Comparison of ENCODE assay signal across 1 cellular context in genomic region chr18:2569338-2570207, GRCh38.
TF ChIP-seq lines count a peak whose summit lies in the region.

No MANE protein-coding gene starts in this region.

TF ChIP-seq in K562, 482 proteins besides CTCF, POLR2A, EP300 and RAD21 (continued from another document and continues in another):
- TF ChIP-seq THAP12 (CRISPR knock-in tag; IDR thresholded peaks at IDR 0.05): 0 out of 2 replicates have a peak, but pooled peaks have one; percentile 27
- peak in 1 of 2 experiments; percentile 77; a peak in 2 of 4 replicates for TF ChIP-seq HDAC1 (IDR thresholded peaks at IDR 0.05)
- no peak for TF ChIP-seq TCFL5 (CRISPR knock-in tag; conservative IDR thresholded peaks at IDR 0.05)
- TF ChIP-seq BHLHE40 (IDR thresholded peaks at IDR 0.05; ENCODE audit: low read length): no peak
- TF ChIP-seq HCFC1 (IDR thresholded peaks at IDR 0.05; ENCODE audit: low read depth, low read length): no peak
- no peak for TF ChIP-seq GATAD2B (IDR thresholded peaks at IDR 0.05; ENCODE audit: borderline replicate concordance)
- TF ChIP-seq MNT (conservative IDR thresholded peaks at IDR 0.05): peak in 1 of 2 experiments; percentile 22; a peak in 1 of 4 replicates
- no peak for TF ChIP-seq TSHZ1 (CRISPR knock-in tag; IDR thresholded peaks at IDR 0.05)
- no peak for TF ChIP-seq DMBX1 (CRISPR knock-in tag; IDR thresholded peaks at IDR 0.05; ENCODE audit: borderline replicate concordance)
- no peak for TF ChIP-seq SIX5 (IDR thresholded peaks at IDR 0.05; ENCODE audit: borderline replicate concordance in 1 of 2, insufficient read depth in 1 of 2, low read depth in 1 of 2, low read length in 2 of 2)
- peak; percentile 66; the same call in 1 of the 2 replicates for TF ChIP-seq MAFK (IDR thresholded peaks at IDR 0.05; ENCODE audit: low read length)
- no peak for TF ChIP-seq ZNF408 (CRISPR knock-in tag; IDR thresholded peaks at IDR 0.05; ENCODE audit: low read depth)
- TF ChIP-seq POLR2AphosphoS5 (IDR thresholded peaks at IDR 0.05; ENCODE audit: control insufficient read depth, insufficient read depth, low read depth, low read length): 0 out of 2 replicates have a peak, but pooled peaks have one; percentile 48
- peak; percentile 55 for TF ChIP-seq CTBP1 (IDR thresholded peaks at IDR 0.05; ENCODE audit: borderline replicate concordance)
- TF ChIP-seq SOX6 (IDR thresholded peaks at IDR 0.05): no peak
- TF ChIP-seq FOXJ2 (tag; IDR thresholded peaks at IDR 0.05): no peak
- no peak for TF ChIP-seq OTX1 (CRISPR knock-in tag; IDR thresholded peaks at IDR 0.05)
- no peak for TF ChIP-seq FUS (optimal IDR thresholded peaks at IDR 0.05; ENCODE audit: low read depth, low read length)
- TF ChIP-seq CREBBP (IDR thresholded peaks at IDR 0.05; ENCODE audit: low read depth, low read length): no peak
- TF ChIP-seq MCM5 (IDR thresholded peaks at IDR 0.05; ENCODE audit: low read depth): no peak
- no peak for TF ChIP-seq ZNF778 (CRISPR knock-in tag; IDR thresholded peaks at IDR 0.05)
- no peak for TF ChIP-seq SP2 (IDR thresholded peaks at IDR 0.05; ENCODE audit: extremely low read depth, low read depth, low read length, poor library complexity, severe bottlenecking)
- TF ChIP-seq NR3C1 (CRISPR knock-in tag; IDR thresholded peaks at IDR 0.05): no peak
- no peak for TF ChIP-seq HES1 (IDR thresholded peaks at IDR 0.05; ENCODE audit: low read depth)
- no peak for TF ChIP-seq SRF (CRISPR knock-in tag; IDR thresholded peaks at IDR 0.05)
- TF ChIP-seq HNRNPK (IDR thresholded peaks at IDR 0.05; ENCODE audit: low read depth, low read length, poor library complexity, severe bottlenecking): no peak
- no peak for TF ChIP-seq IFI16 (CRISPR knock-in tag; IDR thresholded peaks at IDR 0.05)
- no peak for TF ChIP-seq MIER1 (IDR thresholded peaks at IDR 0.05; ENCODE audit: low read depth)
- peak; percentile 82 for TF ChIP-seq DPF2 (IDR thresholded peaks at IDR 0.05)
- TF ChIP-seq C11orf30 (IDR thresholded peaks at IDR 0.05; ENCODE audit: low read depth): peak; percentile 92
- no peak for TF ChIP-seq ZNF449 (CRISPR knock-in tag; IDR thresholded peaks at IDR 0.05)
- no peak for TF ChIP-seq STAG1 (CRISPR knock-in tag; IDR thresholded peaks at IDR 0.05; ENCODE audit: borderline replicate concordance)
- no peak for TF ChIP-seq MEF2D (tag; conservative IDR thresholded peaks at IDR 0.05; ENCODE audit: low read depth)
- peak; percentile 62; the same call in 1 of the 2 replicates for TF ChIP-seq EHMT2 (IDR thresholded peaks at IDR 0.05)
- TF ChIP-seq GATAD2A (IDR thresholded peaks at IDR 0.05): no peak
- peak; percentile 31; the same call in 1 of the 2 replicates for TF ChIP-seq HDAC2 (IDR thresholded peaks at IDR 0.05)
- no peak; the same call in 1 of the 2 replicates for TF ChIP-seq ZBTB2 (IDR thresholded peaks at IDR 0.05)
- no peak for TF ChIP-seq RBM34 (IDR thresholded peaks at IDR 0.05; ENCODE audit: borderline replicate concordance, insufficient read depth, low read length)
- TF ChIP-seq SAFB2 (IDR thresholded peaks at IDR 0.05; ENCODE audit: borderline replicate concordance, low read depth, low read length, severe bottlenecking): no peak
- TF ChIP-seq ZNF133 (CRISPR knock-in tag; IDR thresholded peaks at IDR 0.05): no peak
- no peak for TF ChIP-seq PTTG1 (tag; IDR thresholded peaks at IDR 0.05; ENCODE audit: low read depth)
- TF ChIP-seq CGGBP1 (CRISPR knock-in tag; IDR thresholded peaks at IDR 0.05): no peak
- peak; percentile 39; the same call in 1 of the 2 replicates for TF ChIP-seq KAT7 (CRISPR knock-in tag; IDR thresholded peaks at IDR 0.05; ENCODE audit: borderline replicate concordance)
- TF ChIP-seq DACH1 (IDR thresholded peaks at IDR 0.05; ENCODE audit: partially characterized antibody): no peak
- no peak for TF ChIP-seq ZNF589 (CRISPR knock-in tag; IDR thresholded peaks at IDR 0.05; ENCODE audit: low read depth)
- TF ChIP-seq NCOR1 (IDR thresholded peaks at IDR 0.05): no peak
- TF ChIP-seq ZNF740 (CRISPR knock-in tag; IDR thresholded peaks at IDR 0.05): no peak
- 0 out of 4 replicates have a peak, but pooled peaks of 1 of the 2 experiments have one; percentile 37 for TF ChIP-seq ZNF740 (tag; IDR thresholded peaks at IDR 0.05)
- TF ChIP-seq NR1H2 (CRISPR knock-in tag; IDR thresholded peaks at IDR 0.05): no peak
- no peak for TF ChIP-seq YY1 (IDR thresholded peaks at IDR 0.05; ENCODE audit: borderline replicate concordance in 1 of 3, control insufficient read depth in 1 of 3, extremely low read depth in 1 of 3, insufficient read depth in 3 of 3, insufficient read length in 1 of 3, insufficient replicate concordance in 2 of 3, low read depth in 1 of 3, low read length in 2 of 3)
- peak in 1 of 2 experiments; percentile 67; a peak in 3 of 4 replicates for TF ChIP-seq RCOR1 (IDR thresholded peaks at IDR 0.05; ENCODE audit: borderline replicate concordance in 1 of 2, low read depth in 2 of 2, low read length in 2 of 2)
- TF ChIP-seq TFAP4 (CRISPR knock-in tag; IDR thresholded peaks at IDR 0.05; ENCODE audit: borderline replicate concordance): no peak
- TF ChIP-seq FOXA1 (IDR thresholded peaks at IDR 0.05; ENCODE audit: borderline replicate concordance): no peak
- TF ChIP-seq CTCFL (IDR thresholded peaks at IDR 0.05; ENCODE audit: borderline replicate concordance, insufficient read depth, low read depth, low read length, poor library complexity, severe bottlenecking): no peak
